ENCODE assay signal across 1 cellular context in genomic region chr6:118894425-118895240, GRCh38.
TF ChIP-seq lines count a peak whose summit lies in the region.

No MANE protein-coding gene starts in this region.

TF ChIP-seq in HepG2, 621 proteins besides CTCF, POLR2A, EP300 and RAD21 (continued from another document and continues in another):
- 0 out of 2 replicates have a peak, but pooled peaks have one; percentile 14 for TF ChIP-seq SP140L (CRISPR knock-in tag; IDR thresholded peaks at IDR 0.05; ENCODE audit: borderline replicate concordance)
- no peak for TF ChIP-seq ZNF160 (CRISPR knock-in tag; IDR thresholded peaks at IDR 0.05)
- TF ChIP-seq ZZZ3 (CRISPR knock-in tag; IDR thresholded peaks at IDR 0.05; ENCODE audit: borderline replicate concordance) = no peak
- no peak for TF ChIP-seq NR2C2 (CRISPR knock-in tag; IDR thresholded peaks at IDR 0.05; ENCODE audit: borderline replicate concordance)
- TF ChIP-seq ZFP36L1 (CRISPR knock-in tag; IDR thresholded peaks at IDR 0.05) = no peak
- TF ChIP-seq RNF219 (CRISPR knock-in tag; IDR thresholded peaks at IDR 0.05) = no peak
- TF ChIP-seq SAFB2 (CRISPR knock-in tag; IDR thresholded peaks at IDR 0.05; ENCODE audit: borderline replicate concordance, low read depth) = 0 out of 2 replicates have a peak, but pooled peaks have one; percentile 76
- TF ChIP-seq SP5 (CRISPR knock-in tag; IDR thresholded peaks at IDR 0.05; ENCODE audit: borderline replicate concordance, low read depth) = no peak
- TF ChIP-seq KLF16 (CRISPR knock-in tag; IDR thresholded peaks at IDR 0.05) = no peak
- 0 out of 2 replicates have a peak, but pooled peaks have one; percentile 38 for TF ChIP-seq SMAD9 (CRISPR knock-in tag; IDR thresholded peaks at IDR 0.05)
- TF ChIP-seq ZNF639 (CRISPR knock-in tag; conservative IDR thresholded peaks at IDR 0.05) = no peak
- no peak for TF ChIP-seq MAF1 (CRISPR knock-in tag; IDR thresholded peaks at IDR 0.05; ENCODE audit: borderline replicate concordance)
- 0 out of 2 replicates have a peak, but pooled peaks have one; percentile 4 for TF ChIP-seq NCOA5 (CRISPR knock-in tag; IDR thresholded peaks at IDR 0.05)
- no peak; the same call in 1 of the 2 replicates for TF ChIP-seq E2F2 (CRISPR knock-in tag; IDR thresholded peaks at IDR 0.05; ENCODE audit: borderline replicate concordance)
- TF ChIP-seq DPF2 (CRISPR knock-in tag; IDR thresholded peaks at IDR 0.05; ENCODE audit: borderline replicate concordance, low read depth) = no peak
- no peak for TF ChIP-seq SETDB1 (CRISPR knock-in tag; IDR thresholded peaks at IDR 0.05; ENCODE audit: borderline replicate concordance)
- TF ChIP-seq SKI (IDR thresholded peaks at IDR 0.05; ENCODE audit: partially characterized antibody) = no peak
- TF ChIP-seq ZNF552 (CRISPR knock-in tag; IDR thresholded peaks at IDR 0.05; ENCODE audit: borderline replicate concordance) = no peak
- TF ChIP-seq ZNF572 (CRISPR knock-in tag; IDR thresholded peaks at IDR 0.05) = no peak
- TF ChIP-seq THAP7 (CRISPR knock-in tag; IDR thresholded peaks at IDR 0.05) = no peak
- 0 out of 2 replicates have a peak, but pooled peaks have one; percentile 22 for TF ChIP-seq ZNF569 (CRISPR knock-in tag; IDR thresholded peaks at IDR 0.05; ENCODE audit: borderline replicate concordance)
- 0 out of 2 replicates have a peak, but pooled peaks have one; percentile 56 for TF ChIP-seq ZNF574 (CRISPR knock-in tag; IDR thresholded peaks at IDR 0.05)
- TF ChIP-seq MLXIP (CRISPR knock-in tag; IDR thresholded peaks at IDR 0.05; ENCODE audit: borderline replicate concordance) = peak; percentile 15; the same call in 1 of the 2 replicates
- no peak for TF ChIP-seq ZNF281 (CRISPR knock-in tag; IDR thresholded peaks at IDR 0.05; ENCODE audit: borderline replicate concordance)
- no peak; the same call in 1 of the 2 replicates for TF ChIP-seq IRX3 (CRISPR knock-in tag; IDR thresholded peaks at IDR 0.05; ENCODE audit: borderline replicate concordance, low read depth)
- no peak; the same call in 1 of the 2 replicates for TF ChIP-seq MLLT10 (CRISPR knock-in tag; IDR thresholded peaks at IDR 0.05)
- TF ChIP-seq JDP2 (CRISPR knock-in tag; IDR thresholded peaks at IDR 0.05; ENCODE audit: borderline replicate concordance) = no peak
- TF ChIP-seq LCORL (IDR thresholded peaks at IDR 0.05) = no peak
- TF ChIP-seq LCORL (CRISPR knock-in tag; IDR thresholded peaks at IDR 0.05) = peak; percentile 48; the same call in 1 of the 2 replicates
- TF ChIP-seq SMAD1 (CRISPR knock-in tag; IDR thresholded peaks at IDR 0.05; ENCODE audit: borderline replicate concordance, low read depth) = no peak
- no peak for TF ChIP-seq HNF4A (CRISPR knock-in tag; IDR thresholded peaks at IDR 0.05)
- 0 out of 2 replicates have a peak, but pooled peaks have one; percentile 59 for TF ChIP-seq ZNF431 (CRISPR knock-in tag; IDR thresholded peaks at IDR 0.05; ENCODE audit: borderline replicate concordance, low read depth)
- peak; percentile 87 for TF ChIP-seq ZNF280D (CRISPR knock-in tag; IDR thresholded peaks at IDR 0.05)
- no peak for TF ChIP-seq ZFP62 (CRISPR knock-in tag; IDR thresholded peaks at IDR 0.05)
- no peak; the same call in 1 of the 2 replicates for TF ChIP-seq ZBTB10 (CRISPR knock-in tag; IDR thresholded peaks at IDR 0.05; ENCODE audit: borderline replicate concordance)
- TF ChIP-seq HNF4G (IDR thresholded peaks at IDR 0.05; ENCODE audit: borderline replicate concordance, low read depth, low read length) = no peak
- TF ChIP-seq HNF4G (CRISPR knock-in tag; IDR thresholded peaks at IDR 0.05; ENCODE audit: borderline replicate concordance, low read depth) = no peak
- no peak for TF ChIP-seq MTA3 (CRISPR knock-in tag; IDR thresholded peaks at IDR 0.05)
- TF ChIP-seq THAP11 (CRISPR knock-in tag; IDR thresholded peaks at IDR 0.05) = no peak
- no peak for TF ChIP-seq JUND (CRISPR knock-in tag; IDR thresholded peaks at IDR 0.05)
- 0 out of 2 replicates have a peak, but pooled peaks have one; percentile 14 for TF ChIP-seq GLI4 (CRISPR knock-in tag; IDR thresholded peaks at IDR 0.05; ENCODE audit: borderline replicate concordance)
